9 cellular contexts compared by ENCODE assay signal in genomic region chr17:45172232-45172540, GRCh38. TPM values are rescaled to one million over a fixed set of nuclear protein-coding genes. Genes with fewer than 3 reads are reported as not detected.
DNase-seq lines count a peak whose midpoint lies in the region; ATAC-seq, FAIRE-seq and TF ChIP-seq lines count a peak whose summit lies in the region.
"Had no signal": no experiment of that assay in that cellular context is flagged by ENCODE, and none has a peak within 500 bp of the region (broad histone marks: within the 10 kb centered on the region; RNA-seq: fewer than 3 reads in every experiment).

No MANE protein-coding gene starts in this region.

- peaks cover 11% of the 10 kb centered on the region for H3K36me3 ChIP-seq in WERI-Rb-1
- peaks cover 0 to 8% of the 10 kb centered on the region in 2 donors for H3K36me3 ChIP-seq in gastroesophageal sphincter
- H3K36me3 ChIP-seq in skeletal muscle tissue (ENCODE audit: control insufficient read depth in 3 of 3, insufficient read depth in 3 of 3, low read length in 3 of 3): peaks cover 0 to 11% (median 7%) of the 10 kb centered on the region in 3 donors

- H3K4me3 ChIP-seq in WERI-Rb-1 (ENCODE audit: low read depth, low read length) (no peak overlapping the region), gastroesophageal sphincter (peak overlapping the region; percentile 38 to 45), skeletal muscle tissue (ENCODE audit: low read length in 3 of 3) (peak overlapping the region; percentile 69 to 77 (median 71))

- peaks cover 0 to 61% (median 42%) of the 10 kb centered on the region in 3 donors for H3K4me1 ChIP-seq in gastroesophageal sphincter
- H3K4me1 ChIP-seq in skeletal muscle tissue (ENCODE audit: control insufficient read depth in 3 of 3, insufficient read depth in 3 of 3, low read length in 3 of 3): peaks cover 22 to 33% (median 32%) of the 10 kb centered on the region in 3 donors

- no peak for FAIRE-seq in H54 (lab: Jason Lieb, UNC)

- H3K9ac ChIP-seq in skeletal muscle tissue (ENCODE audit: low read depth in 1 of 3, low read length in 3 of 3): peak overlapping the region; percentile 80 to 92 (median 91)

- no CpG with 5 or more reads among the region's 5 CpGs for WGBS in gastroesophageal sphincter (ENCODE audit: low coverage in 1 of 2), 2 donors

- TF ChIP-seq CTCF in WERI-Rb-1 (IDR thresholded peaks at IDR 0.05; ENCODE audit: low read depth, low read length) (no peak), gastroesophageal sphincter (IDR thresholded peaks at IDR 0.05) (no peak)

- H3K9me3 ChIP-seq in WERI-Rb-1 (ENCODE audit: severe bottlenecking): no peaks in the 10 kb centered on the region
- H3K9me3 ChIP-seq in gastroesophageal sphincter: no peaks in the 10 kb centered on the region
- H3K9me3 ChIP-seq in skeletal muscle tissue (ENCODE audit: control insufficient read depth in 3 of 3, low read length in 3 of 3): no peaks in the 10 kb centered on the region

- TF ChIP-seq POLR2A in H54 (IDR thresholded peaks at IDR 0.05; ENCODE audit: low read depth, low read length): peak; percentile 29; the same call in 1 of the 2 replicates
- no peak for TF ChIP-seq POLR2A in gastroesophageal sphincter (IDR thresholded peaks at IDR 0.05)

- no peak for TF ChIP-seq EP300 in gastroesophageal sphincter (IDR thresholded peaks at IDR 0.05)

- H3K27me3 ChIP-seq in WERI-Rb-1 (ENCODE audit: insufficient read depth, low read depth, severe bottlenecking) (no peaks in the 10 kb centered on the region), gastroesophageal sphincter (no peaks in the 10 kb centered on the region), skeletal muscle tissue (ENCODE audit: control insufficient read depth in 3 of 3, insufficient read depth in 3 of 3, low read length in 3 of 3) (no peaks in the 10 kb centered on the region)

- no peak for ATAC-seq in gastroesophageal sphincter
- ATAC-seq in GM21576 (IDR thresholded peaks at IDR 0.05; ENCODE audit: unreplicated experiment): no peak
- ATAC-seq in GM21825 (IDR thresholded peaks at IDR 0.05; ENCODE audit: unreplicated experiment): no peak

- peak overlapping the region; percentile 34 for H3K27ac ChIP-seq in WERI-Rb-1
- peak overlapping the region; percentile 91 to 95 (median 93) for H3K27ac ChIP-seq in gastroesophageal sphincter
- H3K27ac ChIP-seq in skeletal muscle tissue (ENCODE audit: low read depth, low read length): peak overlapping the region; percentile 99
- H3K27ac ChIP-seq: VCaP had no signal

- DNase-seq in H54 (ENCODE audit: insufficient read length, low spot score) (no peak), WERI-Rb-1 (no peak), DMS 273 (lab: John Stamatoyannopoulos, UW; ENCODE audit: unreplicated experiment) (no peak), NCI-H2107 (lab: John Stamatoyannopoulos, UW) (no peak)

RNA-seq across cellular contexts. Expression of gene HEXIM2, which starts 10.5 kb away (rescaled TPM):
- total RNA-seq in gastroesophageal sphincter (10 to 100 TPM in 1 of 4 donors, 1 to 10 TPM in 3; 3.8 to 11.1 (median 8.6) TPM), skeletal muscle tissue (10.4 TPM)

RNA-seq across cellular contexts. Expression of gene HEXIM1, which starts 23.9 kb away (rescaled TPM):
- total RNA-seq in gastroesophageal sphincter: 10 to 100 TPM; 48.3 to 56.3 (median 53.8) TPM
- 14.6 TPM for total RNA-seq in skeletal muscle tissue

RNA-seq across cellular contexts. Expression of gene ACBD4, which starts 36.7 kb away (rescaled TPM):
- total RNA-seq in gastroesophageal sphincter (10 to 100 TPM; 15.0 to 28.8 (median 23.5) TPM), skeletal muscle tissue (3.1 TPM)

RNA-seq across cellular contexts. Expression of gene PLCD3, which starts 39.9 kb away (rescaled TPM):
- total RNA-seq in gastroesophageal sphincter: 100 to 1,000 TPM in 2 of 4 donors, 10 to 100 TPM in 2; 50.4 to 147 (median 81.8) TPM
- total RNA-seq in skeletal muscle tissue: 12.0 TPM

RNA-seq across cellular contexts. Expression of gene FMNL1, which starts 49.5 kb away (rescaled TPM):
- 10 to 100 TPM; 12.0 to 21.9 (median 14.9) TPM for total RNA-seq in gastroesophageal sphincter
- 3.1 TPM for total RNA-seq in skeletal muscle tissue

Comparison
In these comparisons a context has a peak if more than half of its experiments do, and no peak if none do; other contexts are left out.
1. H3K27ac ChIP-seq: peak in every context shown above with its lines; median percentile 99 in skeletal muscle tissue; 93 in gastroesophageal sphincter; 34 in WERI-Rb-1.